Comparison of ENCODE assay signal across 8 cellular contexts in the genomic region with DNA sequence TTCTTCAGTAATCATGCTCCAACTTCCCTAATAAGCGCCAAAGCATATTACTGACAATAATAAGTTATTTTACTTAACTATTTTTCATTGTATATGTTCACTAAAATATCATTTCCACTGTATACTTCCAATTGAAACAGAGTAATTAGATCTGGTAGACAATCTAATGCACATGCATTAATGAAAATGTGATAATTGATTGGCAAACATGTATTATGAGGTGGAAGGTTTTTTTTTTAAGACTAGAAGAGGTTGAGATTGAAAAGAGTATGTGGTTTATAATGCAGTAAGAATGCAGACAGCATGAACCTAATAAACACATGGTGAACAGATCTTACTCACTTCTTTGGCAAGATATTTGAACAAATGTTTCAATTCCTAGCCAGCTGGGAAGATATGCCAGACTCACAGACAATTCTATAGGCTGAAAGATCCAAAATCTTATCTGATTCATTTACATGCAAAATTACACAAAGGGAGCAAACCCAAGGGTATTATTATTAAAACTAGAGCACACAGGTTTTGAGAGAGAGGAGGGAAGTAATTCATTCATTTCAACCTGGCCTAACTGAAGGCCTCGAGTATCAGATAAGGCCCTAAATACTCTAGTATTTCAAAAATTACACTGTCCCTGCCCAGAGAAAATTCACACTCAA. TPM values are rescaled to one million over a fixed set of nuclear protein-coding genes. Genes with fewer than 3 reads are reported as not detected.
DNase-seq lines count a peak whose midpoint lies in the region; ATAC-seq and TF ChIP-seq lines count a peak whose summit lies in the region.

No MANE protein-coding gene starts in this region.

- H4K8ac ChIP-seq in mesendoderm (ENCODE audit: low read depth, low read length): no peak overlapping the region

- ATAC-seq in omental fat pad (ENCODE audit: low FRiP score): no peak
- ATAC-seq in HG03342 (IDR thresholded peaks at IDR 0.05; ENCODE audit: unreplicated experiment): no peak

- TF ChIP-seq CTCF in AG04449 (IDR thresholded peaks at IDR 0.05; ENCODE audit: insufficient read depth, low read length, missing control alignments) (no peak), HFF-Myc (IDR thresholded peaks at IDR 0.05; ENCODE audit: low read depth, low read length, missing control alignments) (no peak), omental fat pad (IDR thresholded peaks at IDR 0.05) (no peak)

- H2BK120ac ChIP-seq in mesendoderm (ENCODE audit: low read depth, low read length): no peak overlapping the region

- no CpG with 5 or more reads among the region's 2 CpGs for WGBS in mesendoderm (ENCODE audit: extremely low coverage, insufficient coverage, low lambda C conversion rate)

- no peak overlapping the region for H3K18ac ChIP-seq in mesendoderm (ENCODE audit: low read length)

- no peak overlapping the region for H4K5ac ChIP-seq in mesendoderm (ENCODE audit: low read length)

- no peak overlapping the region for H2BK15ac ChIP-seq in mesendoderm (replicated peaks; ENCODE audit: low read depth)

- no peak overlapping the region for H3K23ac ChIP-seq in mesendoderm (ENCODE audit: low read length)

- H2BK5ac ChIP-seq in mesendoderm (ENCODE audit: low read length): no peak overlapping the region

- H3K27me3 ChIP-seq in mesendoderm (ENCODE audit: insufficient read depth, low read length, poor library complexity): no peaks in the 10 kb centered on the region

- no peaks in the 10 kb centered on the region for H3K36me3 ChIP-seq in mesendoderm (ENCODE audit: control insufficient read depth, insufficient read depth, low read length)

- H3K27ac ChIP-seq in mesendoderm (ENCODE audit: low read depth, low read length): peak overlapping the region; percentile 26

- H3K56ac ChIP-seq in mesendoderm (ENCODE audit: low read length): peak overlapping the region; percentile 18

- peak overlapping the region; percentile 36 for H3K4me2 ChIP-seq in mesendoderm (ENCODE audit: low read length)

- H2AK5ac ChIP-seq in mesendoderm (ENCODE audit: low read length): no peak overlapping the region

- H3K4me3 ChIP-seq in AG04449 (ENCODE audit: low read depth, low read length): 0 out of 2 replicates have a peak overlapping the region, but pooled peaks have one; percentile 73
- H3K4me3 ChIP-seq in HFF-Myc (replicated peaks; ENCODE audit: low read depth, low read length): peak overlapping the region; percentile 79
- no peak overlapping the region for H3K4me3 ChIP-seq in mesendoderm (ENCODE audit: low read length)

- H3K4me1 ChIP-seq in mesendoderm (ENCODE audit: control insufficient read depth, low read depth, low read length): no peaks in the 10 kb centered on the region

- peaks cover 58% of the 10 kb centered on the region for H3K79me2 ChIP-seq in mesendoderm (ENCODE audit: control insufficient read depth, insufficient read depth, low read length)

- no peak for DNase-seq in AG04449 (ENCODE audit: low read depth, low spot score)
- DNase-seq in HFF-Myc (ENCODE audit: extremely low read depth, low read depth): peak; percentile 52
- peak; percentile 15 for DNase-seq in cerebellum (ENCODE audit: low spot score)
- no peak for DNase-seq in mesendoderm
- no peak for DNase-seq in cerebellar nuclear complex (lab: John Stamatoyannopoulos, UW)
- no peak for DNase-seq in omental fat pad (ENCODE audit: low spot score)
- no peak for DNase-seq in T-helper 1 cell

- H3K9ac ChIP-seq in mesendoderm (ENCODE audit: low read length): peak overlapping the region; percentile 31

- H3K4ac ChIP-seq in mesendoderm (ENCODE audit: low read depth, low read length): no peak overlapping the region

- CTCF ChIA-PET in AG04449 (lab: Yijun Ruan, JAX): no interaction called here

- no peaks in the 10 kb centered on the region for H3K79me1 ChIP-seq in mesendoderm (ENCODE audit: low read length)

- POLR2A ChIA-PET in AG04449 (lab: Yijun Ruan, JAX): interaction anchor here (1.0 kb wide), 1 partner anchor 43 kb away, joined by 3 read pairs; the partner anchor contains the start of gene DUSP19

RNA-seq across cellular contexts. Expression of gene NCKAP1, which starts 2.8 kb away (rescaled TPM):
- total RNA-seq in cerebellum: 162 TPM
- 128 TPM for polyA plus RNA-seq in mesendoderm (2013, experiment 1 of 2)
- 126 TPM for polyA plus RNA-seq in mesendoderm (2013, experiment 2 of 2)
- 100 to 1,000 TPM; 114 to 144 (median 124) TPM for total RNA-seq in omental fat pad

RNA-seq across cellular contexts. Expression of gene DUSP19, which starts 43.1 kb away (rescaled TPM):
- 5.9 TPM for total RNA-seq in cerebellum
- 1.7 TPM for polyA plus RNA-seq in mesendoderm (2013, experiment 1 of 2)
- polyA plus RNA-seq in mesendoderm (2013, experiment 2 of 2): 1.2 TPM
- total RNA-seq in omental fat pad: 1 to 10 TPM in 3 of 4 donors, under 1 TPM in 1; 0.60 to 2.8 (median 1.5) TPM

Comparison
In these comparisons a context has a peak if more than half of its experiments do, and no peak if none do; other contexts are left out.
1. DNase-seq: peak in HFF-Myc (single experiment) and cerebellum (single experiment); none in AG04449 (single experiment), mesendoderm (single experiment), cerebellar nuclear complex (0 of 2), omental fat pad (single experiment) and T-helper 1 cell (0 of 5).